ENCODE assay signal across 27 cellular contexts in genomic region chr5:76606665-76607064, GRCh38. TPM values are rescaled to one million over a fixed set of nuclear protein-coding genes. Genes with fewer than 3 reads are reported as not detected.
DNase-seq lines count a peak whose midpoint lies in the region; ATAC-seq and TF ChIP-seq lines count a peak whose summit lies in the region.
"Had no signal": no experiment of that assay in that cellular context is flagged by ENCODE, and none has a peak within 500 bp of the region (broad histone marks: within the 10 kb centered on the region; RNA-seq: fewer than 3 reads in every experiment).

No MANE protein-coding gene starts in this region.

- H3K4me1 Mint-ChIP-seq in activated naive CD8-positive, alpha-beta T cell treated with anti-CD3 and anti-CD28 coated beads, Interleukin-2, amount 10 ng/mL, durations not matched to agents 7 days and 5 days, result no peaks in the 10 kb centered on the region
- peaks cover 16% of the 10 kb centered on the region for H3K4me1 Mint-ChIP-seq in activated naive CD8-positive, alpha-beta T cell treated with anti-CD3 and anti-CD28 coated beads, Interleukin-2, amount 50 U/mL, for 24 hours

- BruUV-seq in IMR-90 (replicated peaks; lab: Mats Ljungman, UMichigan), result no TSS peak

- H3K56ac ChIP-seq in IMR-90 (ENCODE audit: extremely low read depth, insufficient read depth, low read length), result no peak overlapping the region

- H3K27ac ChIP-seq in IMR-90 (ENCODE audit: insufficient read depth, low read length) (peak overlapping the region; percentile 25; the same call in 1 of the 2 replicates), fibroblast of lung (ENCODE audit: insufficient read depth, low read length) (no peak overlapping the region)
- H3K27ac ChIP-seq: dorsolateral prefrontal cortex, epithelial cell of prostate had no signal

- H2BK15ac ChIP-seq in IMR-90 (ENCODE audit: low read depth, low read length), result peak overlapping the region; percentile 35; the same call in 2 of the 3 replicates

- TF ChIP-seq RAD21 in IMR-90 (IDR thresholded peaks at IDR 0.05; ENCODE audit: low read length), result no peak

- H4K91ac ChIP-seq in IMR-90 (ENCODE audit: insufficient read depth, low read depth, low read length), result peak overlapping the region; percentile 5; the same call in 1 of the 2 replicates

- H3K36me3 Mint-ChIP-seq in activated naive CD8-positive, alpha-beta T cell treated with anti-CD3 and anti-CD28 coated beads, Interleukin-2, amount 10 ng/mL, durations not matched to agents 7 days and 5 days, result peaks cover 25% of the 10 kb centered on the region
- H3K36me3 Mint-ChIP-seq in activated naive CD8-positive, alpha-beta T cell treated with anti-CD3 and anti-CD28 coated beads, Interleukin-2, amount 50 U/mL, for 24 hours (ENCODE audit: low read depth), result peaks cover 15% of the 10 kb centered on the region

- no CpG with 5 or more reads among the region's 3 CpGs for WGBS in IMR-90 (ENCODE audit: extremely low coverage in 2 of 2, insufficient read length in 1 of 2), 2 experiments

- H3K79me2 ChIP-seq in fibroblast of lung (ENCODE audit: control insufficient read depth, insufficient read depth, low read length), result no peaks in the 10 kb centered on the region

- dilution Hi-C loops in IMR-90 (cut with HindIII; ENCODE audit: low sequenced_read_pairs, unreplicated experiment), result no loop called here

- TF ChIP-seq POLR2A in IMR-90 (IDR thresholded peaks at IDR 0.05; ENCODE audit: low read depth, low read length), result no peak

- no peaks in the 10 kb centered on the region for H3K27me3 ChIP-seq in IMR-90 (ENCODE audit: control insufficient read depth, insufficient read depth, low read length)
- H3K27me3 ChIP-seq in fibroblast of lung (ENCODE audit: control insufficient read depth, insufficient read depth, low read length), result no peaks in the 10 kb centered on the region

- H2AK5ac ChIP-seq in IMR-90 (ENCODE audit: low read depth, low read length), result no peak overlapping the region

- ATAC-seq in activated naive CD8-positive, alpha-beta T cell treated with anti-CD3 and anti-CD28 coated beads, Interleukin-2, amount 10 ng/mL, durations not matched to agents 7 days and 5 days (ENCODE audit: low read depth), result no peak
- no peak for ATAC-seq in activated naive CD8-positive, alpha-beta T cell treated with anti-CD3 and anti-CD28 coated beads, Interleukin-2, amount 50 U/mL, for 24 hours
- no peak for ATAC-seq in IMR-90 (ENCODE audit: low read depth)
- no peak for ATAC-seq in HG03565 (IDR thresholded peaks at IDR 0.05; ENCODE audit: unreplicated experiment)
- ATAC-seq: GM12878 had no signal

- H4K5ac ChIP-seq in IMR-90 (ENCODE audit: low read depth, low read length), result peak overlapping the region; percentile 88; the same call in 1 of the 2 replicates

- H3K27me3 Mint-ChIP-seq in activated naive CD8-positive, alpha-beta T cell treated with anti-CD3 and anti-CD28 coated beads, Interleukin-2, amount 10 ng/mL, durations not matched to agents 7 days and 5 days, result no peaks in the 10 kb centered on the region
- H3K27me3 Mint-ChIP-seq in activated naive CD8-positive, alpha-beta T cell treated with anti-CD3 and anti-CD28 coated beads, Interleukin-2, amount 50 U/mL, for 24 hours, result no peaks in the 10 kb centered on the region
- H3K27me3 Mint-ChIP-seq: naive thymus-derived CD8-positive, alpha-beta T cell; progenitor cell of endocrine pancreas had no signal

- H3K9me3 Mint-ChIP-seq in activated naive CD8-positive, alpha-beta T cell treated with anti-CD3 and anti-CD28 coated beads, Interleukin-2, amount 10 ng/mL, durations not matched to agents 7 days and 5 days, result no peaks in the 10 kb centered on the region
- no peaks in the 10 kb centered on the region for H3K9me3 Mint-ChIP-seq in activated naive CD8-positive, alpha-beta T cell treated with anti-CD3 and anti-CD28 coated beads, Interleukin-2, amount 50 U/mL, for 24 hours
- H3K9me3 Mint-ChIP-seq: CD14-positive monocyte; naive thymus-derived CD8-positive, alpha-beta T cell had no signal

- H3K14ac ChIP-seq in IMR-90 (replicated peaks; ENCODE audit: low read depth, low read length), result peak overlapping the region; percentile 81

- no peaks in the 10 kb centered on the region for H3K79me1 ChIP-seq in IMR-90 (ENCODE audit: low read depth in 1 of 2, low read length in 2 of 2)

- peak overlapping the region; percentile 53 to 88 for H4K8ac ChIP-seq in IMR-90 (ENCODE audit: low read depth in 2 of 2, low read length in 2 of 2)

- peak overlapping the region; percentile 92 for H2BK20ac ChIP-seq in IMR-90 (ENCODE audit: low read depth, low read length)

- TF ChIP-seq CTCF in IMR-90 (conservative IDR thresholded peaks at IDR 0.05; ENCODE audit: low read depth, low read length), result no peak
- no peak for TF ChIP-seq CTCF in fibroblast of lung (conservative IDR thresholded peaks at IDR 0.05 in 1 of 2, IDR thresholded peaks at IDR 0.05 in 1 of 2; ENCODE audit: low read depth in 1 of 2, low read length in 2 of 2)

- H3K36me3 ChIP-seq in IMR-90 (ENCODE audit: control insufficient read depth, insufficient read depth, low read length), result no peaks in the 10 kb centered on the region
- H3K36me3 ChIP-seq in fibroblast of lung (ENCODE audit: control insufficient read depth, insufficient read depth, low read length), result no peaks in the 10 kb centered on the region

- intact Hi-C loops in IMR-90 (cut with micrococcal nuclease), result loop anchor here (5.0 kb wide), 1 partner anchor 886 kb away; the partner anchor contains the start of gene WDR41

- peak overlapping the region; percentile 90; the same call in 1 of the 2 replicates for H3K4me2 ChIP-seq in IMR-90 (ENCODE audit: low read depth, low read length)
- H3K4me2 ChIP-seq in fibroblast of lung (ENCODE audit: extremely low read depth, insufficient read depth, low read length), result peak overlapping the region; percentile 79

- H3K4me1 ChIP-seq in IMR-90 (ENCODE audit: control insufficient read depth, insufficient read depth, low read length) (peaks cover 11% of the 10 kb centered on the region), fibroblast of lung (ENCODE audit: control insufficient read depth, extremely low read depth, insufficient read depth, low read length) (peaks cover 12% of the 10 kb centered on the region)

- H3K23ac ChIP-seq in IMR-90 (ENCODE audit: low read depth, low read length), result peak overlapping the region; percentile 49

- H3K4ac ChIP-seq in IMR-90 (ENCODE audit: low read depth, low read length), result peak overlapping the region; percentile 63; the same call in 1 of the 2 replicates

- peak overlapping the region; percentile 2 for H3K27ac Mint-ChIP-seq in activated naive CD8-positive, alpha-beta T cell treated with anti-CD3 and anti-CD28 coated beads, Interleukin-2, amount 10 ng/mL, durations not matched to agents 7 days and 5 days
- H3K27ac Mint-ChIP-seq in activated naive CD8-positive, alpha-beta T cell treated with anti-CD3 and anti-CD28 coated beads, Interleukin-2, amount 50 U/mL, for 24 hours, result no peak overlapping the region
- H3K27ac Mint-ChIP-seq: progenitor cell of endocrine pancreas had no signal

- CTCF ChIA-PET in IMR-90 (lab: Yijun Ruan, JAX), result interaction anchor here (0.7 to 1.1 kb wide), 2 partner anchors 168 to 180 kb away, joined by 4 to 7 read pairs; no protein-coding TSS in a partner anchor

- H3K9ac ChIP-seq in IMR-90 (ENCODE audit: low read depth, low read length) (no peak overlapping the region), fibroblast of lung (ENCODE audit: insufficient read depth, low read length) (no peak overlapping the region)

- no peak overlapping the region for H2BK5ac ChIP-seq in IMR-90 (ENCODE audit: low read depth, low read length, poor library complexity, severe bottlenecking)

- POLR2A ChIA-PET in activated naive CD8-positive, alpha-beta T cell treated with anti-CD3 and anti-CD28 coated beads, Interleukin-2, amount 10 ng/mL, durations not matched to agents 7 days and 5 days (lab: Charles Lee), result interaction anchor here (1.4 kb wide), 1 partner anchor 168 kb away, joined by 4 read pairs; no protein-coding TSS in a partner anchor
- POLR2A ChIA-PET in IMR-90 (lab: Charles Lee; ENCODE audit: unreplicated experiment), result no interaction called here

- no peak for DNase-seq in activated naive CD8-positive, alpha-beta T cell treated with anti-CD3 and anti-CD28 coated beads, Interleukin-2, amount 10 ng/mL, durations not matched to agents 7 days and 5 days
- no peak for DNase-seq in activated naive CD8-positive, alpha-beta T cell treated with anti-CD3 and anti-CD28 coated beads, Interleukin-2, amount 50 U/mL, for 24 hours
- DNase-seq in IMR-90, result no peak
- DNase-seq in fibroblast of lung (ENCODE audit: low read depth in 2 of 2), result no peak
- DNase-seq in GM03348 (ENCODE audit: low spot score), result no peak
- DNase-seq in AML-193 (lab: John Stamatoyannopoulos, UW), result no peak
- no peak for DNase-seq in NCI-H1417 (lab: John Stamatoyannopoulos, UW)
- DNase-seq: ACHN; activated effector memory CD4-positive, alpha-beta T cell treated with Interleukin-2 at 50 U/mL for 16 hours; amniotic stem cell; DMS153; dorsolateral prefrontal cortex; GF-D8; left cardiac atrium; NCI-H146; NCI-H2171; OCI-M1; Right ventricle myocardium superior; stimulated activated CD4-positive, alpha-beta T cell treated with anti-CD3 and anti-CD28 coated beads, Interleukin-4, amount 100 ng/mL, for 24 hours had no signal

- no peaks in the 10 kb centered on the region for H4K20me1 ChIP-seq in IMR-90 (ENCODE audit: insufficient read depth, low read length)
- no peaks in the 10 kb centered on the region for H4K20me1 ChIP-seq in fibroblast of lung (ENCODE audit: control insufficient read depth, extremely low read depth, insufficient read depth, low read length)

- H2BK120ac ChIP-seq in IMR-90 (ENCODE audit: low read depth, low read length), result peak overlapping the region; percentile 84

- in situ Hi-C loops in IMR-90 (cut with MboI; ENCODE audit: low sequenced_read_pairs), result loop anchor here (10.0 kb wide), 2 partner anchors 108 to 408 kb away; partner anchors contain the start of gene F2R

- H3K4me3 ChIP-seq in IMR-90 (ENCODE audit: insufficient read depth, low read depth, low read length), result no peak overlapping the region
- peak overlapping the region in 2 of 4 experiments; percentile 25 to 42 for H3K4me3 ChIP-seq in fibroblast of lung (replicated peaks in 1 of 4; ENCODE audit: control extremely low read depth in 1 of 4, insufficient read depth in 1 of 4, low read depth in 3 of 4, low read length in 4 of 4)
- H3K4me3 ChIP-seq: GM12878, skin epidermis had no signal

- no peak overlapping the region for H2AK9ac ChIP-seq in IMR-90 (replicated peaks; ENCODE audit: low read depth, low read length, poor library complexity)

- H3K9me3 ChIP-seq in IMR-90 (ENCODE audit: control insufficient read depth, insufficient read depth, low read length) (no peaks in the 10 kb centered on the region), fibroblast of lung (ENCODE audit: control insufficient read depth, insufficient read depth, low read depth, low read length) (no peaks in the 10 kb centered on the region)

- H3K9me1 ChIP-seq in IMR-90 (ENCODE audit: insufficient read depth, low read length), result no peaks in the 10 kb centered on the region

- peak overlapping the region; percentile 76; the same call in 1 of the 2 replicates for H3K18ac ChIP-seq in IMR-90 (ENCODE audit: low read depth, low read length)

- H2AFZ ChIP-seq in IMR-90 (replicated peaks; ENCODE audit: low read length, poor library complexity) (no peak overlapping the region), fibroblast of lung (ENCODE audit: low read length) (peak overlapping the region; percentile 85)

- H3K4me3 Mint-ChIP-seq in activated naive CD8-positive, alpha-beta T cell treated with anti-CD3 and anti-CD28 coated beads, Interleukin-2, amount 10 ng/mL, durations not matched to agents 7 days and 5 days, result no peak overlapping the region
- no peak overlapping the region for H3K4me3 Mint-ChIP-seq in activated naive CD8-positive, alpha-beta T cell treated with anti-CD3 and anti-CD28 coated beads, Interleukin-2, amount 50 U/mL, for 24 hours
- H3K4me3 Mint-ChIP-seq: CD14-positive monocyte had no signal

RNA-seq across cellular contexts. Expression of gene F2RL2, which starts 16.5 kb away (rescaled TPM):
- not detected for total RNA-seq in activated naive CD8-positive, alpha-beta T cell treated with anti-CD3 and anti-CD28 coated beads, Interleukin-2, amount 10 ng/mL, durations not matched to agents 7 days and 5 days
- total RNA-seq in IMR-90 (2012; rRNA removed) (18.1 and 21.7 TPM in 2 replicates), fibroblast of lung (13.1 and 82.6 TPM in 2 replicates)
- polyA plus RNA-seq in IMR-90 (2012; rRNA removed) (30.9 and 32.8 TPM in 2 replicates), fibroblast of lung (88.1 and 91.6 TPM in 2 replicates)
- 15.5 and 22.9 TPM in 2 replicates for polyA plus RNA-seq in IMR-90 (2012; cell fraction: cytosol; rRNA removed)
- 5.8 and 23.9 TPM in 2 replicates for polyA plus RNA-seq in IMR-90 (2012; cell fraction: nucleus; rRNA removed; ENCODE audit: low replicate concordance)
- 52.2 and 58.1 TPM in 2 replicates for polyA plus RNA-seq in fibroblast of lung (2012)
- polyA minus RNA-seq in fibroblast of lung (ENCODE audit: low replicate concordance), result 103 and 104 TPM in 2 replicates
- total RNA-seq: GM12878; naive thymus-derived CD8-positive, alpha-beta T cell; progenitor cell of endocrine pancreas; T-helper 1 cell treated with Interleukin-12 subunit alpha and Interleukin-12 subunit beta and Interleukin-4 antibody, amounts not matched to agents 30 ng/mL and 1 ng/mL, for 36 hours had no signal

Comparison
In these comparisons a context has a peak if more than half of its experiments do, and no peak if none do; other contexts are left out.
1. RNA of gene F2RL2, which starts 16.5 kb away (total RNA-seq): 13.1 to 82.6 TPM in fibroblast of lung and 18.1 to 21.7 TPM in IMR-90; not detected in activated naive CD8-positive, alpha-beta T cell treated with anti-CD3 and anti-CD28 coated beads, Interleukin-2, amount 10 ng/mL, durations not matched to agents 7 days and 5 days; every median in the first group is over 10 times any median in the second.